ENCODE assay signal across 23 cellular contexts in genomic region chr9:30348904-30349303, GRCh38.
"Had no signal": no experiment of that assay in that cellular context is flagged by ENCODE, and none has a peak within 500 bp of the region (broad histone marks: within the 10 kb centered on the region; RNA-seq: fewer than 3 reads in every experiment).

No MANE protein-coding gene starts in this region.

- H3K4me1 Mint-ChIP-seq: neural progenitor cell; stimulated activated naive B cell treated with anti-CD40 and anti-IgM and Interleukin-4, amounts not matched to agents 10 μg/mL and 1 μg/mL and 100 μg/mL, for 72 hours; stimulated activated naive CD8-positive, alpha-beta T cell treated with anti-CD3 and anti-CD28 coated beads, Interleukin-15, amount 100 ng/mL, for 72 hours had no signal

- H3K27me3 ChIP-seq: gastrocnemius medialis, heart right ventricle, neural progenitor cell, transverse colon had no signal

- ATAC-seq: gastrocnemius medialis; heart right ventricle; natural killer cell treated with Interleukin-12 subunit alpha and Interleukin-12 subunit beta and Interleukin-15 and Interleukin-18, amount 100 ng/mL, for 72 hours; psoas muscle; sciatic nerve; stimulated activated naive CD8-positive, alpha-beta T cell treated with anti-CD3 and anti-CD28 coated beads, Interleukin-15, amount 100 ng/mL, for 72 hours had no signal

- H3K79me2 ChIP-seq: parathyroid adenoma had no signal

- H3K27ac ChIP-seq: dorsolateral prefrontal cortex, gastrocnemius medialis, heart right ventricle, left ventricle myocardium inferior, neural progenitor cell, parathyroid adenoma, psoas muscle, thoracic aorta, transverse colon had no signal

- H3K36me3 ChIP-seq: gastrocnemius medialis, heart right ventricle, left ventricle myocardium inferior, neural progenitor cell, thoracic aorta, transverse colon had no signal

- H3K27me3 Mint-ChIP-seq: natural killer cell treated with Interleukin-12 subunit alpha and Interleukin-12 subunit beta and Interleukin-15 and Interleukin-18, amount 100 ng/mL, for 72 hours; stimulated activated naive B cell treated with anti-CD40 and anti-IgM and Interleukin-4, amounts not matched to agents 10 μg/mL and 1 μg/mL and 100 μg/mL, for 72 hours; stimulated activated naive CD8-positive, alpha-beta T cell treated with anti-CD3 and anti-CD28 coated beads, Interleukin-15, amount 100 ng/mL, for 72 hours had no signal

- H3K9ac ChIP-seq: neural progenitor cell, parathyroid adenoma had no signal

- H3K9me3 Mint-ChIP-seq: neural progenitor cell; stimulated activated naive CD8-positive, alpha-beta T cell treated with anti-CD3 and anti-CD28 coated beads, Interleukin-15, amount 100 ng/mL, for 72 hours had no signal

- H3K36me3 Mint-ChIP-seq: natural killer cell treated with Interleukin-12 subunit alpha and Interleukin-12 subunit beta and Interleukin-15 and Interleukin-18, amount 100 ng/mL, for 72 hours; neural progenitor cell; stimulated activated naive B cell treated with anti-CD40 and anti-IgM and Interleukin-4, amounts not matched to agents 10 μg/mL and 1 μg/mL and 100 μg/mL, for 72 hours had no signal

- DNase-seq: cortex of kidney; dorsolateral prefrontal cortex; effector CD8-positive, alpha-beta T cell; gastrocnemius medialis; heart right ventricle; hypothalamus; left ventricle myocardium inferior; mesenchymal stem cell; midbrain; occipital lobe; psoas muscle; retina; stimulated activated CD4-positive, alpha-beta T cell treated with anti-CD3 and anti-CD28 coated beads, Interleukin-2, amount 100 ng/mL, for 24 hours; stimulated activated CD4-positive, alpha-beta T cell treated with anti-CD3 and anti-CD28 coated beads, Interleukin-4, amount 100 ng/mL, for 4 hours; stimulated activated naive B cell treated with anti-CD40 and anti-IgM and Interleukin-4, amounts not matched to agents 10 μg/mL and 1 μg/mL and 100 μg/mL, for 72 hours; stimulated activated naive CD8-positive, alpha-beta T cell treated with anti-CD3 and anti-CD28 coated beads, Interleukin-15, amount 100 ng/mL, for 72 hours; transverse colon had no signal

- H3K4me3 Mint-ChIP-seq: natural killer cell treated with Interleukin-12 subunit alpha and Interleukin-12 subunit beta and Interleukin-15 and Interleukin-18, amount 100 ng/mL, for 72 hours; neural progenitor cell; stimulated activated naive B cell treated with anti-CD40 and anti-IgM and Interleukin-4, amounts not matched to agents 10 μg/mL and 1 μg/mL and 100 μg/mL, for 72 hours; stimulated activated naive CD8-positive, alpha-beta T cell treated with anti-CD3 and anti-CD28 coated beads, Interleukin-15, amount 100 ng/mL, for 72 hours had no signal

- H3K27ac Mint-ChIP-seq: natural killer cell treated with Interleukin-12 subunit alpha and Interleukin-12 subunit beta and Interleukin-15 and Interleukin-18, amount 100 ng/mL, for 72 hours; neural progenitor cell; stimulated activated naive B cell treated with anti-CD40 and anti-IgM and Interleukin-4, amounts not matched to agents 10 μg/mL and 1 μg/mL and 100 μg/mL, for 72 hours; stimulated activated naive CD8-positive, alpha-beta T cell treated with anti-CD3 and anti-CD28 coated beads, Interleukin-15, amount 100 ng/mL, for 72 hours had no signal

- H2AFZ ChIP-seq: neural progenitor cell, parathyroid adenoma had no signal

- H3K4me3 ChIP-seq: dorsolateral prefrontal cortex, gastrocnemius medialis, heart right ventricle, left ventricle myocardium inferior, lung, neural progenitor cell, psoas muscle, thoracic aorta, transverse colon had no signal

- H3K4me1 ChIP-seq: gastrocnemius medialis, heart right ventricle, left ventricle myocardium inferior, neural progenitor cell, parathyroid adenoma, psoas muscle, transverse colon had no signal

- H3K4me2 ChIP-seq: neural progenitor cell had no signal

- H3K9me3 ChIP-seq: gastrocnemius medialis, psoas muscle, thoracic aorta, transverse colon had no signal
